1 cellular context compared by ENCODE assay signal in genomic region chrY:17339028-17339427, GRCh38.
TF ChIP-seq lines count a peak whose summit lies in the region.

No MANE protein-coding gene starts in this region.

TF ChIP-seq in H1, 55 proteins besides CTCF, POLR2A, EP300 and RAD21:
- TF ChIP-seq JUND (IDR thresholded peaks at IDR 0.05; ENCODE audit: low read length): no peak
- TF ChIP-seq, protein P1, sequence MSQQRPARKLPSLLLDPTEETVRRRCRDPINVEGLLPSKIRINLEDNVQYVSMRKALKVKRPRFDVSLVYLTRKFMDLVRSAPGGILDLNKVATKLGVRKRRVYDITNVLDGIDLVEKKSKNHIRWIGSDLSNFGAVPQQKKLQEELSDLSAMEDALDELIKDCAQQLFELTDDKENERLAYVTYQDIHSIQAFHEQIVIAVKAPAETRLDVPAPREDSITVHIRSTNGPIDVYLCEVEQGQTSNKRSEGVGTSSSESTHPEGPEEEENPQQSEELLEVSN (IDR thresholded peaks at IDR 0.05): no peak
